Comparison of ENCODE assay signal across 1 cellular context in genomic region chr12:49588761-49589516, GRCh38.
TF ChIP-seq lines count a peak whose summit lies in the region.

No MANE protein-coding gene starts in this region.

TF ChIP-seq in H1, 55 proteins besides CTCF, POLR2A, EP300 and RAD21:
- TF ChIP-seq TEAD4 (IDR thresholded peaks at IDR 0.05; ENCODE audit: low read depth, low read length) = no peak
